18 cellular contexts compared by ENCODE assay signal in genomic region chr1:54350360-54350759, GRCh38. TPM values are rescaled to one million over a fixed set of nuclear protein-coding genes. Genes with fewer than 3 reads are reported as not detected.
DNase-seq lines count a peak whose midpoint lies in the region; ATAC-seq, FAIRE-seq and TF ChIP-seq lines count a peak whose summit lies in the region.
"Had no signal": no experiment of that assay in that cellular context is flagged by ENCODE, and none has a peak within 500 bp of the region (broad histone marks: within the 10 kb centered on the region; RNA-seq: fewer than 3 reads in every experiment).

No MANE protein-coding gene starts in this region.

- no peak overlapping the region for H3K9ac ChIP-seq in PC-3 (ENCODE audit: low read length)

- POLR2A ChIA-PET in PC-3 (lab: Charles Lee; ENCODE audit: unreplicated experiment), result no interaction called here

- H3K4me2 ChIP-seq in PC-3 (ENCODE audit: low read length), result no peak overlapping the region

- H3K27ac ChIP-seq in PC-3 (ENCODE audit: low read length), result no peak overlapping the region
- H3K27ac ChIP-seq: psoas muscle, SJCRH30 had no signal

- DNase-seq in HAP-1 (ENCODE audit: low spot score in 2 of 2) (peak; percentile 52 to 66), T-helper 17 cell (no peak), immature natural killer cell (no peak), superior temporal gyrus (ENCODE audit: extremely low spot score) (peak; percentile 58), RCC 7860 (ENCODE audit: low spot score) (no peak), PC-3 (no peak)
- no peak for DNase-seq in activated naive CD4-positive, alpha-beta T cell treated with anti-CD3 and anti-CD28 coated beads for 36 hours
- DNase-seq: activated CD4-positive, alpha-beta T cell treated with anti-CD3 and anti-CD28 coated beads, Interleukin-2, amount 50 U/mL, for 4 hours; activated T-cell treated with anti-CD3 and anti-CD28 coated beads, Interleukin-2, amount 50 U/mL, for 1 hour; left ventricle myocardium superior; psoas muscle; SJCRH30; stimulated activated CD4-positive, alpha-beta T cell treated with anti-CD3 and anti-CD28 coated beads, Interleukin-15, amount 100 ng/mL, for 24 hours; stimulated activated naive CD8-positive, alpha-beta T cell treated with anti-CD3 and anti-CD28 coated beads, Interleukin-15, amount 100 ng/mL, for 72 hours; T1000 had no signal

- no peaks in the 10 kb centered on the region for H4K20me1 ChIP-seq in PC-3 (ENCODE audit: low read length)

- no peaks in the 10 kb centered on the region for H3F3A ChIP-seq in PC-3 (ENCODE audit: low read length, unreplicated experiment)

- CTCF ChIA-PET in PC-3 (lab: Charles Lee), result interaction anchor here (0.6 kb wide), 1 partner anchor 137 kb away, joined by 4 read pairs; no protein-coding TSS in a partner anchor
- CTCF ChIA-PET in activated naive CD4-positive, alpha-beta T cell treated with anti-CD3 and anti-CD28 coated beads for 36 hours (lab: Charles Lee), result interaction anchor here (0.7 kb wide), 1 partner anchor 11 kb away, joined by 3 read pairs; no protein-coding TSS in a partner anchor

- H3K9me3 Mint-ChIP-seq in immature natural killer cell, result no peaks in the 10 kb centered on the region
- no peaks in the 10 kb centered on the region for H3K9me3 Mint-ChIP-seq in activated naive CD4-positive, alpha-beta T cell treated with anti-CD3 and anti-CD28 coated beads for 36 hours
- H3K9me3 Mint-ChIP-seq: stimulated activated naive CD8-positive, alpha-beta T cell treated with anti-CD3 and anti-CD28 coated beads, Interleukin-15, amount 100 ng/mL, for 72 hours had no signal

- H3K27me3 Mint-ChIP-seq in T-helper 17 cell (no peaks in the 10 kb centered on the region), immature natural killer cell (ENCODE audit: low read depth in 3 of 3) (no peaks in the 10 kb centered on the region)
- no peaks in the 10 kb centered on the region for H3K27me3 Mint-ChIP-seq in activated naive CD4-positive, alpha-beta T cell treated with anti-CD3 and anti-CD28 coated beads for 36 hours (ENCODE audit: low read depth)
- H3K27me3 Mint-ChIP-seq: B cell; stimulated activated naive CD8-positive, alpha-beta T cell treated with anti-CD3 and anti-CD28 coated beads, Interleukin-15, amount 100 ng/mL, for 72 hours had no signal

- no peak overlapping the region for H2AFZ ChIP-seq in PC-3 (ENCODE audit: low read length)

- H3K27ac Mint-ChIP-seq in T-helper 17 cell, result peak overlapping the region; percentile 63
- H3K27ac Mint-ChIP-seq in immature natural killer cell, result peak overlapping the region; percentile 44 to 81 (median 69)
- no peak overlapping the region for H3K27ac Mint-ChIP-seq in activated naive CD4-positive, alpha-beta T cell treated with anti-CD3 and anti-CD28 coated beads for 36 hours
- H3K27ac Mint-ChIP-seq: B cell had no signal

- H3K4me3 Mint-ChIP-seq in T-helper 17 cell (no peak overlapping the region), immature natural killer cell (no peak overlapping the region)
- H3K4me3 Mint-ChIP-seq in activated naive CD4-positive, alpha-beta T cell treated with anti-CD3 and anti-CD28 coated beads for 36 hours, result no peak overlapping the region
- H3K4me3 Mint-ChIP-seq: B cell; stimulated activated naive CD8-positive, alpha-beta T cell treated with anti-CD3 and anti-CD28 coated beads, Interleukin-15, amount 100 ng/mL, for 72 hours had no signal

- H3K4me3 ChIP-seq in HAP-1 (no peak overlapping the region), PC-3 (ENCODE audit: low read length) (no peak overlapping the region)
- H3K4me3 ChIP-seq: psoas muscle, SJCRH30 had no signal

- TF ChIP-seq CTCF in PC-3 (conservative IDR thresholded peaks at IDR 0.05; ENCODE audit: low read depth, low read length), result no peak

- no peaks in the 10 kb centered on the region for H3K36me3 ChIP-seq in HAP-1 (replicated peaks)
- H3K36me3 ChIP-seq in PC-3 (ENCODE audit: low read depth, low read length), result no peaks in the 10 kb centered on the region
- H3K36me3 ChIP-seq: SJCRH30 had no signal

- H3K79me2 ChIP-seq in PC-3 (ENCODE audit: low read length), result no peaks in the 10 kb centered on the region

- BruUV-seq in PC-3 (replicated peaks; lab: Mats Ljungman, UMichigan), result no TSS peak

- no peak for FAIRE-seq in RCC 7860 (lab: Jason Lieb, UNC)
- FAIRE-seq: frontal cortex, HepG2 had no signal

- H3K36me3 Mint-ChIP-seq in T-helper 17 cell (ENCODE audit: low read depth) (no peaks in the 10 kb centered on the region), immature natural killer cell (no peaks in the 10 kb centered on the region)
- no peaks in the 10 kb centered on the region for H3K36me3 Mint-ChIP-seq in activated naive CD4-positive, alpha-beta T cell treated with anti-CD3 and anti-CD28 coated beads for 36 hours (ENCODE audit: low read depth)

- in situ Hi-C loops in HAP-1 (cut with MboI; ENCODE audit: low sequenced_read_pairs), result no loop called here

- H3K27me3 ChIP-seq in HAP-1 (ENCODE audit: low read depth) (no peaks in the 10 kb centered on the region), PC-3 (ENCODE audit: low read length) (no peaks in the 10 kb centered on the region)
- H3K27me3 ChIP-seq: SJCRH30 had no signal

- intact Hi-C loops in PC-3 (cut with micrococcal nuclease), result no loop called here
- intact Hi-C loops in activated naive CD4-positive, alpha-beta T cell treated with anti-CD3 and anti-CD28 coated beads for 36 hours (cut with micrococcal nuclease), result no loop called here

- peaks cover 8% of the 10 kb centered on the region for H3K4me1 ChIP-seq in HAP-1
- no peaks in the 10 kb centered on the region for H3K4me1 ChIP-seq in PC-3 (ENCODE audit: insufficient read depth, low read length)

- no peak for ATAC-seq in T-helper 17 cell
- ATAC-seq in PC-3, result no peak
- ATAC-seq: HepG2; left ventricle myocardium superior; stimulated activated naive CD8-positive, alpha-beta T cell treated with anti-CD3 and anti-CD28 coated beads, Interleukin-15, amount 100 ng/mL, for 72 hours had no signal

- H3K9me3 ChIP-seq in HAP-1, result no peaks in the 10 kb centered on the region
- H3K9me3 ChIP-seq in T-helper 17 cell (ENCODE audit: control insufficient read depth, low read length, poor library complexity, severe bottlenecking), result no peaks in the 10 kb centered on the region
- H3K9me3 ChIP-seq in PC-3 (ENCODE audit: low read length), result no peaks in the 10 kb centered on the region
- H3K9me3 ChIP-seq: psoas muscle, SJCRH30 had no signal

- H3K4me1 Mint-ChIP-seq in T-helper 17 cell, result peaks cover 36% of the 10 kb centered on the region
- peaks cover 81 to 85% of the 10 kb centered on the region in 2 donors for H3K4me1 Mint-ChIP-seq in immature natural killer cell
- peaks cover 52% of the 10 kb centered on the region for H3K4me1 Mint-ChIP-seq in activated naive CD4-positive, alpha-beta T cell treated with anti-CD3 and anti-CD28 coated beads for 36 hours (ENCODE audit: low read depth)

- H3K9me2 ChIP-seq in PC-3 (replicated peaks; ENCODE audit: low read length), result no peaks in the 10 kb centered on the region

RNA-seq across cellular contexts. Expression of gene SSBP3, which starts 55.8 kb away (rescaled TPM):
- total RNA-seq in T-helper 17 cell (10 to 100 TPM; 64.9 to 67.4 TPM), PC-3 (2014; rRNA removed) (13.0 and 15.0 TPM in 2 replicates)
- polyA plus RNA-seq in immature natural killer cell, result 10 to 100 TPM; 19.8 to 30.1 (median 21.1) TPM
- total RNA-seq in activated naive CD4-positive, alpha-beta T cell treated with anti-CD3 and anti-CD28 coated beads for 36 hours, result 10 to 100 TPM; 55.0 to 58.3 TPM

Comparison
In these comparisons a context has a peak if more than half of its experiments do, and no peak if none do; other contexts are left out.
1. DNase-seq: peak in HAP-1 (2 of 2) and superior temporal gyrus (single experiment); none in T-helper 17 cell (0 of 3), immature natural killer cell (0 of 3), RCC 7860 (single experiment), PC-3 (single experiment) and activated naive CD4-positive, alpha-beta T cell treated with anti-CD3 and anti-CD28 coated beads for 36 hours (single experiment).